ENCODE assay signal across 22 cellular contexts in genomic region chr11:3044915-3045314, GRCh38.
"Had no signal": no experiment of that assay in that cellular context is flagged by ENCODE, and none has a peak within 500 bp of the region (broad histone marks: within the 10 kb centered on the region; RNA-seq: fewer than 3 reads in every experiment).

No MANE protein-coding gene starts in this region.

- H3K9me3 ChIP-seq: prostate gland, testis had no signal

- H3K36me3 ChIP-seq: neural progenitor cell, prostate gland had no signal

- H3K27ac Mint-ChIP-seq: activated T-cell treated with anti-CD3 and anti-CD28 coated beads, Interleukin-2, amount 50 U/mL, for 72 hours had no signal

- H3K27me3 ChIP-seq: neural progenitor cell, testis had no signal

- ATAC-seq: activated CD4-positive, CD25-positive, alpha-beta regulatory T cell treated with anti-CD3 and anti-CD28 coated beads, Interleukin-2, amount 50 U/mL, for 24 hours; activated naive CD4-positive, alpha-beta T cell treated with anti-CD3 and anti-CD28 coated beads, Interleukin-2, amount 50 U/mL, for 72 hours; activated T-cell treated with anti-CD3 and anti-CD28 coated beads, Interleukin-2, amount 50 U/mL, for 72 hours; left lobe of liver; naive thymus-derived CD4-positive, alpha-beta T cell; right cardiac atrium had no signal

- H3K27ac ChIP-seq: epithelial cell of prostate, neural progenitor cell, prostate gland, testis had no signal

- H3K4me1 ChIP-seq: neural progenitor cell, prostate gland, testis had no signal

- DNase-seq: activated CD4-positive, alpha-beta T cell treated with anti-CD3 and anti-CD28 coated beads, Interleukin-2, amount 10 ng/mL, durations not matched to agents 7 days and 5 days; activated CD8-positive, alpha-beta memory T cell treated with anti-CD3 and anti-CD28 coated beads for 24 hours; activated CD8-positive, alpha-beta memory T cell treated with anti-CD3 and anti-CD28 coated beads, Interleukin-2, amount 50 U/mL, for 48 hours; activated gamma-delta T cell treated with Interleukin-2 at 50 U/mL for 16 hours; activated T-cell treated with anti-CD3 and anti-CD28 coated beads, Interleukin-2, amount 50 U/mL, for 72 hours; caudate nucleus; foreskin melanocyte; hypothalamus; islet precursor cell; naive thymus-derived CD4-positive, alpha-beta T cell; right cardiac atrium; small intestine; stimulated activated CD4-positive, alpha-beta T cell treated with anti-CD3 and anti-CD28 coated beads, Interleukin-4, amount 100 ng/mL, for 1 hour; T-helper 1 cell; T1000; testis had no signal

- H3K9me3 Mint-ChIP-seq: activated CD4-positive, alpha-beta T cell treated with anti-CD3 and anti-CD28 coated beads, Interleukin-2, amount 10 ng/mL, durations not matched to agents 7 days and 5 days; activated naive CD4-positive, alpha-beta T cell treated with anti-CD3 and anti-CD28 coated beads, Interleukin-2, amount 50 U/mL, for 72 hours; activated T-cell treated with anti-CD3 and anti-CD28 coated beads, Interleukin-2, amount 50 U/mL, for 72 hours; naive thymus-derived CD4-positive, alpha-beta T cell; neural progenitor cell had no signal

- H3K4me3 Mint-ChIP-seq: activated CD4-positive, alpha-beta T cell treated with anti-CD3 and anti-CD28 coated beads, Interleukin-2, amount 10 ng/mL, durations not matched to agents 7 days and 5 days; activated T-cell treated with anti-CD3 and anti-CD28 coated beads, Interleukin-2, amount 50 U/mL, for 72 hours; naive thymus-derived CD4-positive, alpha-beta T cell; neural progenitor cell had no signal

- H3K27me3 Mint-ChIP-seq: activated CD4-positive, alpha-beta T cell treated with anti-CD3 and anti-CD28 coated beads, Interleukin-2, amount 10 ng/mL, durations not matched to agents 7 days and 5 days; naive thymus-derived CD4-positive, alpha-beta T cell had no signal

- H3K36me3 Mint-ChIP-seq: activated naive CD4-positive, alpha-beta T cell treated with anti-CD3 and anti-CD28 coated beads, Interleukin-2, amount 50 U/mL, for 72 hours had no signal

- H3K4me3 ChIP-seq: neural progenitor cell, prostate gland, testis had no signal
